8 cellular contexts compared by ENCODE assay signal in genomic region chr1:164560504-164560903, GRCh38. TPM values are rescaled to one million over a fixed set of nuclear protein-coding genes. Genes with fewer than 3 reads are reported as not detected.
DNase-seq lines count a peak whose midpoint lies in the region; ATAC-seq, FAIRE-seq and TF ChIP-seq lines count a peak whose summit lies in the region.

No MANE protein-coding gene starts in this region.

- peak overlapping the region; percentile 80 for H3K4me2 ChIP-seq in mesendoderm (ENCODE audit: low read length)

- no peaks in the 10 kb centered on the region for H3K9me3 Mint-ChIP-seq in T-helper 2 cell treated with Interferon-gamma antibody and Interleukin-4, amounts not matched to agents 5 μg/mL and 100 μg/mL, for 36 hours

- peaks cover 15% of the 10 kb centered on the region for H3K79me2 ChIP-seq in mesendoderm (ENCODE audit: control insufficient read depth, insufficient read depth, low read length)

- H3K18ac ChIP-seq in mesendoderm (ENCODE audit: low read length), result no peak overlapping the region

- no peak overlapping the region for H3K23ac ChIP-seq in mesendoderm (ENCODE audit: low read length)

- H3K56ac ChIP-seq in mesendoderm (ENCODE audit: low read length), result peak overlapping the region; percentile 69

- H4K8ac ChIP-seq in mesendoderm (ENCODE audit: low read depth, low read length), result no peak overlapping the region

- peaks cover 3% of the 10 kb centered on the region for H3K79me1 ChIP-seq in mesendoderm (ENCODE audit: low read length)

- peak overlapping the region; percentile 83 for H3K9ac ChIP-seq in mesendoderm (ENCODE audit: low read length)

- H2AK5ac ChIP-seq in mesendoderm (ENCODE audit: low read length), result no peak overlapping the region

- no peak overlapping the region for H2BK15ac ChIP-seq in mesendoderm (replicated peaks; ENCODE audit: low read depth)

- no peak overlapping the region for H2BK120ac ChIP-seq in mesendoderm (ENCODE audit: low read depth, low read length)

- H3K4me3 ChIP-seq in mesendoderm (ENCODE audit: low read length), result peak overlapping the region; percentile 84
- H3K4me3 ChIP-seq in thoracic aorta, result peak overlapping the region; percentile 92
- no peak overlapping the region for H3K4me3 ChIP-seq in effector memory CD4-positive, alpha-beta T cell (ENCODE audit: insufficient read depth, low read depth, low read length, poor library complexity, severe bottlenecking)

- no peaks in the 10 kb centered on the region for H3K36me3 ChIP-seq in mesendoderm (ENCODE audit: control insufficient read depth, insufficient read depth, low read length)
- H3K36me3 ChIP-seq in thoracic aorta, result no peaks in the 10 kb centered on the region
- no peaks in the 10 kb centered on the region for H3K36me3 ChIP-seq in effector memory CD4-positive, alpha-beta T cell (ENCODE audit: control insufficient read depth, insufficient read depth, low read length)

- H3K27me3 ChIP-seq in mesendoderm (ENCODE audit: insufficient read depth, low read length, poor library complexity) (no peaks in the 10 kb centered on the region), thoracic aorta (replicated peaks; ENCODE audit: insufficient read depth) (no peaks in the 10 kb centered on the region)
- peaks cover 6% of the 10 kb centered on the region for H3K27me3 ChIP-seq in effector memory CD4-positive, alpha-beta T cell (replicated peaks; ENCODE audit: control insufficient read depth, insufficient read depth, low read length, poor library complexity, severe bottlenecking)

- no peak for TF ChIP-seq CTCF in thoracic aorta (IDR thresholded peaks at IDR 0.05)

- DNase-seq in T-helper 2 cell treated with Interferon-gamma antibody and Interleukin-4, amounts not matched to agents 5 μg/mL and 100 μg/mL, for 36 hours (ENCODE audit: low spot score), result no peak
- DNase-seq in T-helper 2 cell (no peak), mesendoderm (no peak), thoracic aorta (ENCODE audit: low spot score) (no peak), NCI-H446 treated with DMSO at 0.1 percent for 48 hours (lab: John Stamatoyannopoulos, UW) (no peak)
- DNase-seq in effector memory CD4-positive, alpha-beta T cell, result no peak

- no peak overlapping the region for H3K4ac ChIP-seq in mesendoderm (ENCODE audit: low read depth, low read length)

- peak; percentile 10 for FAIRE-seq in colon (lab: Jason Lieb, UNC)

- peaks cover 3% of the 10 kb centered on the region for H3K4me1 ChIP-seq in mesendoderm (ENCODE audit: control insufficient read depth, low read depth, low read length)
- H3K4me1 ChIP-seq in thoracic aorta (ENCODE audit: control insufficient read depth in 1 of 2, low read depth in 2 of 2), result no peaks in the 10 kb centered on the region
- peaks cover 4% of the 10 kb centered on the region for H3K4me1 ChIP-seq in effector memory CD4-positive, alpha-beta T cell (ENCODE audit: control insufficient read depth, insufficient read depth, low read length, poor library complexity, severe bottlenecking)

- peaks cover 4% of the 10 kb centered on the region for H3K4me1 Mint-ChIP-seq in T-helper 2 cell treated with Interferon-gamma antibody and Interleukin-4, amounts not matched to agents 5 μg/mL and 100 μg/mL, for 36 hours (ENCODE audit: low read depth)

- ATAC-seq in thoracic aorta (ENCODE audit: insufficient number of reproducible peaks, low FRiP score, low read depth) (no peak), HG03571 (IDR thresholded peaks at IDR 0.05; ENCODE audit: unreplicated experiment) (no peak)

- no peaks in the 10 kb centered on the region for H3K36me3 Mint-ChIP-seq in T-helper 2 cell treated with Interferon-gamma antibody and Interleukin-4, amounts not matched to agents 5 μg/mL and 100 μg/mL, for 36 hours (ENCODE audit: low read depth)

- H3K4me3 Mint-ChIP-seq in T-helper 2 cell treated with Interferon-gamma antibody and Interleukin-4, amounts not matched to agents 5 μg/mL and 100 μg/mL, for 36 hours, result peak overlapping the region; percentile 24

- H3K27me3 Mint-ChIP-seq in T-helper 2 cell treated with Interferon-gamma antibody and Interleukin-4, amounts not matched to agents 5 μg/mL and 100 μg/mL, for 36 hours (ENCODE audit: low read depth), result peaks cover 27% of the 10 kb centered on the region

- H4K5ac ChIP-seq in mesendoderm (ENCODE audit: low read length), result no peak overlapping the region

- H3K9me3 ChIP-seq in thoracic aorta, result no peaks in the 10 kb centered on the region
- H3K9me3 ChIP-seq in effector memory CD4-positive, alpha-beta T cell (ENCODE audit: control insufficient read depth, low read length), result no peaks in the 10 kb centered on the region

- no peak overlapping the region for H3K27ac Mint-ChIP-seq in T-helper 2 cell treated with Interferon-gamma antibody and Interleukin-4, amounts not matched to agents 5 μg/mL and 100 μg/mL, for 36 hours

- H3K27ac ChIP-seq in mesendoderm (ENCODE audit: low read depth, low read length) (no peak overlapping the region), thoracic aorta (peak overlapping the region; percentile 78 to 81)
- H3K27ac ChIP-seq in effector memory CD4-positive, alpha-beta T cell (ENCODE audit: insufficient read depth, low read length, poor library complexity, severe bottlenecking), result no peak overlapping the region

- WGBS in mesendoderm (ENCODE audit: extremely low coverage, insufficient coverage, low lambda C conversion rate), result no CpG with 5 or more reads among the region's 3 CpGs

- no peak overlapping the region for H2BK5ac ChIP-seq in mesendoderm (ENCODE audit: low read length)

RNA-seq across cellular contexts. Expression of gene PBX1, which starts 1.5 kb away (rescaled TPM):
- polyA plus RNA-seq in mesendoderm (2013, experiment 1 of 2), result 43.0 TPM
- polyA plus RNA-seq in mesendoderm (2013, experiment 2 of 2), result 42.7 TPM
- 10 to 100 TPM; 50.5 to 53.1 TPM for total RNA-seq in thoracic aorta

Comparison
In these comparisons a context has a peak if more than half of its experiments do, and no peak if none do; other contexts are left out.
1. H3K27ac ChIP-seq: peak in thoracic aorta (2 of 2); none in mesendoderm (single experiment) and effector memory CD4-positive, alpha-beta T cell (single experiment).